Comparison of ENCODE assay signal across 8 cellular contexts in genomic region chr5:100901851-100902341, GRCh38. TPM values are rescaled to one million over a fixed set of nuclear protein-coding genes. Genes with fewer than 3 reads are reported as not detected.
DNase-seq lines count a peak whose midpoint lies in the region; ATAC-seq and TF ChIP-seq lines count a peak whose summit lies in the region.

No MANE protein-coding gene starts in this region.

- no peaks in the 10 kb centered on the region for H3K9me3 Mint-ChIP-seq in CD14-positive monocyte
- no peaks in the 10 kb centered on the region for H3K9me3 Mint-ChIP-seq in T-helper 1 cell treated with Interleukin-12 subunit alpha and Interleukin-12 subunit beta and Interleukin-4 antibody, amounts not matched to agents 30 μg/mL and 1 μg/mL, for 36 hours
- H3K9me3 Mint-ChIP-seq in brain: peaks cover 0 to 4% (median 0%) of the 10 kb centered on the region in 5 experiments

- no peak for TF ChIP-seq CTCF in CD14-positive monocyte (IDR thresholded peaks at IDR 0.05)
- peak in 1 of 2 experiments; percentile 1 for TF ChIP-seq CTCF in brain (conservative IDR thresholded peaks at IDR 0.05)

- DNase-seq in CD14-positive monocyte (ENCODE audit: low spot score): peak; percentile 77
- DNase-seq in kidney tubule cell (ENCODE audit: low spot score): peak; percentile 3
- peak; percentile 21 to 37 for DNase-seq in stimulated activated CD4-positive, alpha-beta T cell treated with anti-CD3 and anti-CD28 coated beads, Interleukin-15, amount 100 ng/mL, for 1 hour (ENCODE audit: low read depth in 1 of 2, low spot score in 1 of 2)
- DNase-seq in LoVo (ENCODE audit: low spot score): no peak
- DNase-seq in NCI-H82 treated with DMSO at 0.1 percent for 48 hours (lab: John Stamatoyannopoulos, UW; ENCODE audit: unreplicated experiment): no peak

- peak; percentile 6 for ATAC-seq in HG02623 (IDR thresholded peaks at IDR 0.05; ENCODE audit: unreplicated experiment)

- peak overlapping the region; percentile 90 to 99 for H3K4me3 Mint-ChIP-seq in CD14-positive monocyte
- peak overlapping the region; percentile 99 for H3K4me3 Mint-ChIP-seq in T-helper 1 cell treated with Interleukin-12 subunit alpha and Interleukin-12 subunit beta and Interleukin-4 antibody, amounts not matched to agents 30 μg/mL and 1 μg/mL, for 36 hours
- H3K4me3 Mint-ChIP-seq in brain: peak overlapping the region; percentile 90 to 97 (median 94)

- H3K27ac Mint-ChIP-seq in CD14-positive monocyte (peak overlapping the region; percentile 93 to 99 (median 99)), brain (peak overlapping the region; percentile 89 to 97 (median 96))
- H3K27ac Mint-ChIP-seq in T-helper 1 cell treated with Interleukin-12 subunit alpha and Interleukin-12 subunit beta and Interleukin-4 antibody, amounts not matched to agents 30 μg/mL and 1 μg/mL, for 36 hours: peak overlapping the region; percentile 98

- H3K36me3 Mint-ChIP-seq in CD14-positive monocyte: peaks cover 10 to 17% of the 10 kb centered on the region in 2 donors
- H3K36me3 Mint-ChIP-seq in T-helper 1 cell treated with Interleukin-12 subunit alpha and Interleukin-12 subunit beta and Interleukin-4 antibody, amounts not matched to agents 30 μg/mL and 1 μg/mL, for 36 hours (ENCODE audit: low read depth): peaks cover 25% of the 10 kb centered on the region
- peaks cover under 1% of the 10 kb centered on the region for H3K36me3 Mint-ChIP-seq in brain

- H3K27me3 Mint-ChIP-seq in CD14-positive monocyte (ENCODE audit: low read depth in 3 of 3) (no peaks in the 10 kb centered on the region), brain (peaks cover 43% of the 10 kb centered on the region)
- no peaks in the 10 kb centered on the region for H3K27me3 Mint-ChIP-seq in T-helper 1 cell treated with Interleukin-12 subunit alpha and Interleukin-12 subunit beta and Interleukin-4 antibody, amounts not matched to agents 30 μg/mL and 1 μg/mL, for 36 hours (ENCODE audit: low read depth)

- H3K4me1 Mint-ChIP-seq in CD14-positive monocyte: peaks cover 46% of the 10 kb centered on the region
- peaks cover 39% of the 10 kb centered on the region for H3K4me1 Mint-ChIP-seq in T-helper 1 cell treated with Interleukin-12 subunit alpha and Interleukin-12 subunit beta and Interleukin-4 antibody, amounts not matched to agents 30 μg/mL and 1 μg/mL, for 36 hours (ENCODE audit: low read depth)
- H3K4me1 Mint-ChIP-seq in brain: peaks cover 46% of the 10 kb centered on the region

- intact Hi-C loops in CD14-positive monocyte (cut with micrococcal nuclease): loop anchor here (5.0 to 10.0 kb wide), 4 partner anchors 57 to 125 kb away; no protein-coding TSS in a partner anchor

RNA-seq across cellular contexts. Expression of gene ST8SIA4, which starts 1.2 kb away (rescaled TPM):
- 10 to 100 TPM; 30.7 to 36.4 TPM for polyA plus RNA-seq in CD14-positive monocyte
- 3.1 TPM for polyA plus RNA-seq in brain (ENCODE audit: insufficient read depth, low read depth, low replicate concordance)

Comparison
In these comparisons a context has a peak if more than half of its experiments do, and no peak if none do; other contexts are left out.
1. DNase-seq: peak in CD14-positive monocyte (single experiment), kidney tubule cell (single experiment) and stimulated activated CD4-positive, alpha-beta T cell treated with anti-CD3 and anti-CD28 coated beads, Interleukin-15, amount 100 ng/mL, for 1 hour (2 of 2); none in LoVo (single experiment) and NCI-H82 treated with DMSO at 0.1 percent for 48 hours (single experiment).
2. Peak in every context shown above with its lines, with median percentiles within 50 percentile points of each other: H3K27ac Mint-ChIP-seq and H3K4me3 Mint-ChIP-seq.